In genomic region chr12:80442426-80443222, GRCh38 we compare ENCODE assay signal across 25 cellular contexts. TPM values are rescaled to one million over a fixed set of nuclear protein-coding genes. Genes with fewer than 3 reads are reported as not detected.
A peak's percentile ranks its signal among the peaks of the same experiment; 100 is the strongest.
DNase-seq lines count a peak whose midpoint lies in the region; ATAC-seq, FAIRE-seq and TF ChIP-seq lines count a peak whose summit lies in the region.
"Had no signal": no experiment of that assay in that cellular context is flagged by ENCODE, and none has a peak within 500 bp of the region (broad histone marks: within the 10 kb centered on the region; RNA-seq: fewer than 3 reads in every experiment).

No MANE protein-coding gene starts in this region.

- intact Hi-C loops in HepG2 (cut with micrococcal nuclease; ENCODE audit: unreplicated experiment): no loop called here

- H3K27me3 ChIP-seq in HepG2 (ENCODE audit: control insufficient read depth in 1 of 2, insufficient read depth in 2 of 2, low read length in 2 of 2): no peaks in the 10 kb centered on the region
- H3K27me3 ChIP-seq: SJCRH30 had no signal

- no peak for TF ChIP-seq POLR2A in HepG2 (IDR thresholded peaks at IDR 0.05; ENCODE audit: insufficient read depth in 1 of 2, low read depth in 2 of 2, low read length in 2 of 2)

- no peak for TF ChIP-seq RAD21 in HepG2 (CRISPR knock-in tag; IDR thresholded peaks at IDR 0.05)

- TF ChIP-seq CTCF in LNCaP clone FGC (IDR thresholded peaks at IDR 0.05; ENCODE audit: control insufficient read depth, extremely low read depth, insufficient read depth) (no peak), choroid plexus epithelial cell (conservative IDR thresholded peaks at IDR 0.05; ENCODE audit: low read depth, low read length) (peak; percentile 2), HepG2 (CRISPR knock-in tag; IDR thresholded peaks at IDR 0.05) (no peak)

- 34% methylated on average over 7 of the region's 7 CpGs for WGBS in HepG2 (ENCODE audit: low lambda C conversion rate)

- FAIRE-seq in HepG2 (lab: Jason Lieb, UNC): no peak
- FAIRE-seq: K562 had no signal

- H3K27ac ChIP-seq in HepG2 (ENCODE audit: extremely low read length, insufficient read depth, low read length): no peak overlapping the region
- H3K27ac ChIP-seq: HL-60, SJCRH30, skin epidermis had no signal

- no peaks in the 10 kb centered on the region for H3K4me1 ChIP-seq in HepG2 (ENCODE audit: insufficient read depth, low read length)
- H3K4me1 ChIP-seq: HAP-1 had no signal

- CTCF ChIA-PET in HepG2 (lab: Yijun Ruan, JAX; ENCODE audit: low intra/inter-chr PET ratio, low total read pairs): no interaction called here

- no TSS peak for BruUV-seq in HepG2 (replicated peaks; lab: Mats Ljungman, UMichigan)

- no peaks in the 10 kb centered on the region for H3K9me3 ChIP-seq in HepG2 (ENCODE audit: low read length)
- H3K9me3 ChIP-seq: HAP-1, SJCRH30 had no signal

- DNase-seq in A172 (ENCODE audit: low spot score): peak; percentile 27
- peak; percentile 45 for DNase-seq in LNCaP clone FGC (ENCODE audit: low read depth)
- DNase-seq in choroid plexus epithelial cell (ENCODE audit: low read depth): peak; percentile 78
- peak; percentile 20 for DNase-seq in HepG2 (ENCODE audit: low spot score)
- DNase-seq in activated effector memory CD4-positive, alpha-beta T cell treated with anti-CD3 and anti-CD28 coated beads, Interleukin-2, amount 50 U/mL, for 16 hours: no peak
- DNase-seq in mucosa of gallbladder (ENCODE audit: low spot score): no peak
- DNase-seq: activated CD4-positive, alpha-beta T cell treated with anti-CD3 and anti-CD28 coated beads, Interleukin-2, amount 50 U/mL, for 4 hours; activated naive CD4-positive, alpha-beta T cell; amygdala; DMS153; hypothalamus; kidney; naive B cell; NCI-H2029 treated with DMSO at 0.1 percent for 48 hours; NCI-H524; SJCRH30; stimulated activated CD4-positive, alpha-beta T cell treated with anti-CD3 and anti-CD28 coated beads, Interleukin-2, amount 100 ng/mL, for 48 hours had no signal

- H2AFZ ChIP-seq in HepG2 (ENCODE audit: low read length): no peak overlapping the region

- POLR2A ChIA-PET in HepG2 (lab: Yijun Ruan, JAX): no interaction called here

- H3K4me2 ChIP-seq in HepG2 (ENCODE audit: low read depth, low read length): no peak overlapping the region

- H3K4me3 ChIP-seq in LNCaP clone FGC (ENCODE audit: low read depth, low read length): no peak overlapping the region
- no peak overlapping the region for H3K4me3 ChIP-seq in choroid plexus epithelial cell (ENCODE audit: low read depth, low read length)
- no peak overlapping the region for H3K4me3 ChIP-seq in HepG2 (replicated peaks in 1 of 3; ENCODE audit: insufficient read depth in 1 of 3, low read depth in 2 of 3, low read length in 3 of 3)
- H3K4me3 ChIP-seq: HAP-1, K562, lung, SJCRH30, skin epidermis had no signal

- H3K36me3 ChIP-seq in HepG2 (replicated peaks in 1 of 2; ENCODE audit: control insufficient read depth in 1 of 2, insufficient read depth in 2 of 2, low read length in 2 of 2): no peaks in the 10 kb centered on the region
- H3K36me3 ChIP-seq: HAP-1, SJCRH30 had no signal

- TF ChIP-seq EP300 in HepG2 (IDR thresholded peaks at IDR 0.05; ENCODE audit: low read depth in 2 of 2, low read length in 2 of 2): no peak
- no peak for TF ChIP-seq EP300 in HepG2 (CRISPR knock-in tag; IDR thresholded peaks at IDR 0.05; ENCODE audit: borderline replicate concordance)

- in situ Hi-C loops in HepG2 (cut with HindIII; ENCODE audit: extremely low pct_ligation_motif_present, low pct_unique_long_range_greater_than_20kb): no loop called here

- H3K79me2 ChIP-seq in HepG2 (ENCODE audit: insufficient read depth, low read length): no peaks in the 10 kb centered on the region

- no peak overlapping the region for H3K9ac ChIP-seq in HepG2 (ENCODE audit: insufficient read depth, low read depth, low read length)

- ATAC-seq in HepG2 (peak; percentile 52; the same call in 1 of the 3 replicates), HG03097 (IDR thresholded peaks at IDR 0.05; ENCODE audit: low FRiP score, unreplicated experiment) (no peak), HG03045 (IDR thresholded peaks at IDR 0.05; ENCODE audit: unreplicated experiment) (no peak)
- ATAC-seq: K562 had no signal

- H4K20me1 ChIP-seq in HepG2 (ENCODE audit: insufficient read depth, low read length): no peaks in the 10 kb centered on the region

TF ChIP-seq in HepG2, 621 proteins besides CTCF, POLR2A, EP300 and RAD21 (continues in another document):
- TF ChIP-seq TRIM22 (IDR thresholded peaks at IDR 0.05) (no peak), ZNF263 (CRISPR knock-in tag; IDR thresholded peaks at IDR 0.05) (no peak), ZBTB10 (CRISPR knock-in tag; IDR thresholded peaks at IDR 0.05; ENCODE audit: borderline replicate concordance) (no peak), YEATS2 (CRISPR knock-in tag; IDR thresholded peaks at IDR 0.05; ENCODE audit: borderline replicate concordance) (no peak), TFAP4 (IDR thresholded peaks at IDR 0.05; ENCODE audit: borderline replicate concordance, low read depth) (no peak), SYNCRIP (IDR thresholded peaks at IDR 0.05; ENCODE audit: insufficient read depth, low read depth, low read length) (no peak), ZBTB20 (CRISPR knock-in tag; IDR thresholded peaks at IDR 0.05; ENCODE audit: borderline replicate concordance, low read depth) (no peak), FOXA3 (CRISPR knock-in tag; IDR thresholded peaks at IDR 0.05) (no peak), ZBTB7B (CRISPR knock-in tag; IDR thresholded peaks at IDR 0.05) (no peak)

RNA-seq across cellular contexts. Expression of gene PTPRQ, which starts 1.4 kb away (rescaled TPM):
- 0.02 and 0.12 TPM in 2 replicates for total RNA-seq in A172 (2014; rRNA removed; shearing (Covaris generic))
- total RNA-seq in HepG2 (2016; rRNA removed; fragmentation: Illumina TruSeq; extraction: Trizol) (not detected in 2 replicates), mucosa of gallbladder (1.3 TPM)
- total RNA-seq in HepG2 (2016; cell fraction: cytosol; rRNA removed; fragmentation: Illumina TruSeq; extraction: Trizol; ENCODE audit: low read depth): not detected in 2 replicates
- total RNA-seq in HepG2 (2016; cell fraction: insoluble cytoplasmic fraction; rRNA removed; fragmentation: Illumina TruSeq; extraction: Trizol): not detected in 2 replicates
- total RNA-seq in HepG2 (2016; cell fraction: membrane; rRNA removed; fragmentation: Illumina TruSeq; extraction: Trizol): not detected in 2 replicates
- not detected in 2 replicates for total RNA-seq in HepG2 (2016; cell fraction: nucleus; rRNA removed; fragmentation: Illumina TruSeq; extraction: Trizol)
- polyA plus RNA-seq in HepG2 (2011; rRNA removed): not detected in 2 replicates
- polyA plus RNA-seq in HepG2 (2011; cell fraction: cytosol; rRNA removed): not detected in 2 replicates
- not detected in 2 replicates for polyA plus RNA-seq in HepG2 (2011; cell fraction: nucleus; rRNA removed)
- polyA plus RNA-seq in HepG2 (2012): not detected in 2 replicates
- not detected in 2 replicates for polyA plus RNA-seq in HepG2 (2016; cell fraction: cytosol; fragmentation: Illumina TruSeq; extraction: Trizol; ENCODE audit: low read depth)
- not detected in 2 replicates for polyA plus RNA-seq in HepG2 (2016; cell fraction: insoluble cytoplasmic fraction; fragmentation: Illumina TruSeq; extraction: Trizol; ENCODE audit: low read depth)
- polyA plus RNA-seq in HepG2 (2016; cell fraction: membrane; fragmentation: Illumina TruSeq; extraction: Trizol; ENCODE audit: low read depth): not detected in 2 replicates
- polyA plus RNA-seq in HepG2 (2016; cell fraction: nucleus; fragmentation: Illumina TruSeq; extraction: Trizol; ENCODE audit: insufficient read depth, low read depth): not detected in 2 replicates
- not detected in 2 replicates for polyA minus RNA-seq in HepG2 (2011; rRNA and poly(A)+ RNA removed; ENCODE audit: low replicate concordance)
- polyA minus RNA-seq in HepG2 (2011; cell fraction: cytosol; rRNA and poly(A)+ RNA removed): not detected in 2 replicates
- not detected in 2 replicates for polyA minus RNA-seq in HepG2 (2011; cell fraction: nucleus; rRNA and poly(A)+ RNA removed)
- total RNA-seq: K562 had no signal
- polyA plus RNA-seq: CD14-positive monocyte, K562 had no signal

Comparison
In these comparisons a context has a peak if more than half of its experiments do, and no peak if none do; other contexts are left out.
1. DNase-seq: peak in A172 (single experiment), LNCaP clone FGC (single experiment), choroid plexus epithelial cell (single experiment) and HepG2 (single experiment); none in activated effector memory CD4-positive, alpha-beta T cell treated with anti-CD3 and anti-CD28 coated beads, Interleukin-2, amount 50 U/mL, for 16 hours (single experiment) and mucosa of gallbladder (single experiment).